ENCODE assay signal across 1 cellular context in the genomic region with DNA sequence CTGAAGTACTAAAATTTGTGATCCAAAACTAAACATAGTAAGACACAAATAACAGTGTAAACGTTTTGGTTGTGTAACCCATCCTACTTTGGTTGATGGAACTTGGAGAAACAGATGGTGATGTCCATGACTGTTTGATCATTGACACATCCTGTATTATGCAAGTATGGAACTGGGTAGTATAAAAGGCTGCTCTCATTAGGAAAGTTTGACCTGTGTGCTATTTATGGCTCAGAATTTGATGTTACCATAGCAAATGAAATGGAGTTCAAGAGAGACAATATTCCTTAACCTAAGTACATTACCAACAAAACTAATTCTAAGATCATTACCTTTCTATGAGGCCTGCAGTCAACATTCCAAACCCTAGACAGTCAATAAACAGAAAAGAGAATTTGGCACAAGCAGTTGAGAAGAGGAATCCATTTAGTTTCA.
A peak's percentile ranks its signal among the peaks of the same experiment; 100 is the strongest.
TF ChIP-seq lines count a peak whose summit lies in the region.

No MANE protein-coding gene starts in this region.

TF ChIP-seq in HepG2, 621 proteins besides CTCF, POLR2A, EP300 and RAD21 (continued from another document and continues in another):
- TF ChIP-seq, protein P1, sequence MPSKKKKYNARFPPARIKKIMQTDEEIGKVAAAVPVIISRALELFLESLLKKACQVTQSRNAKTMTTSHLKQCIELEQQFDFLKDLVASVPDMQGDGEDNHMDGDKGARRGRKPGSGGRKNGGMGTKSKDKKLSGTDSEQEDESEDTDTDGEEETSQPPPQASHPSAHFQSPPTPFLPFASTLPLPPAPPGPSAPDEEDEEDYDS (CRISPR knock-in tag; IDR thresholded peaks at IDR 0.05) = no peak
- TF ChIP-seq PAX8 (CRISPR knock-in tag; IDR thresholded peaks at IDR 0.05; ENCODE audit: borderline replicate concordance) = no peak
- no peak for TF ChIP-seq KLF11 (CRISPR knock-in tag; IDR thresholded peaks at IDR 0.05)
- TF ChIP-seq HOXD1 (CRISPR knock-in tag; IDR thresholded peaks at IDR 0.05) = 0 out of 2 replicates have a peak, but pooled peaks have one; percentile 39
- no peak for TF ChIP-seq ZNF10 (CRISPR knock-in tag; IDR thresholded peaks at IDR 0.05; ENCODE audit: borderline replicate concordance, low read depth)
- no peak for TF ChIP-seq ARHGAP35 (CRISPR knock-in tag; IDR thresholded peaks at IDR 0.05; ENCODE audit: borderline replicate concordance)
- TF ChIP-seq ZNF569 (CRISPR knock-in tag; IDR thresholded peaks at IDR 0.05; ENCODE audit: borderline replicate concordance) = no peak
- no peak for TF ChIP-seq NFRKB (IDR thresholded peaks at IDR 0.05)
- TF ChIP-seq ZNF597 (CRISPR knock-in tag; IDR thresholded peaks at IDR 0.05) = no peak
- TF ChIP-seq ISL2 (CRISPR knock-in tag; IDR thresholded peaks at IDR 0.05) = peak; percentile 72
- TF ChIP-seq SAFB2 (CRISPR knock-in tag; IDR thresholded peaks at IDR 0.05; ENCODE audit: borderline replicate concordance, low read depth) = no peak
- TF ChIP-seq HMG20A (CRISPR knock-in tag; IDR thresholded peaks at IDR 0.05; ENCODE audit: borderline replicate concordance) = peak; percentile 74; the same call in 1 of the 2 replicates
- TF ChIP-seq ZNF780A (CRISPR knock-in tag; IDR thresholded peaks at IDR 0.05) = no peak
- TF ChIP-seq, protein P2, sequence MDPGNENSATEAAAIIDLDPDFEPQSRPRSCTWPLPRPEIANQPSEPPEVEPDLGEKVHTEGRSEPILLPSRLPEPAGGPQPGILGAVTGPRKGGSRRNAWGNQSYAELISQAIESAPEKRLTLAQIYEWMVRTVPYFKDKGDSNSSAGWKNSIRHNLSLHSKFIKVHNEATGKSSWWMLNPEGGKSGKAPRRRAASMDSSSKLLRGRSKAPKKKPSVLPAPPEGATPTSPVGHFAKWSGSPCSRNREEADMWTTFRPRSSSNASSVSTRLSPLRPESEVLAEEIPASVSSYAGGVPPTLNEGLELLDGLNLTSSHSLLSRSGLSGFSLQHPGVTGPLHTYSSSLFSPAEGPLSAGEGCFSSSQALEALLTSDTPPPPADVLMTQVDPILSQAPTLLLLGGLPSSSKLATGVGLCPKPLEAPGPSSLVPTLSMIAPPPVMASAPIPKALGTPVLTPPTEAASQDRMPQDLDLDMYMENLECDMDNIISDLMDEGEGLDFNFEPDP (CRISPR knock-in tag; conservative IDR thresholded peaks at IDR 0.05) = no peak
- peak; percentile 88; the same call in 1 of the 2 replicates for TF ChIP-seq TEF (CRISPR knock-in tag; IDR thresholded peaks at IDR 0.05)
- TF ChIP-seq NFE2L2 (IDR thresholded peaks at IDR 0.05; ENCODE audit: low read length) = no peak
- TF ChIP-seq SALL1 (CRISPR knock-in tag; IDR thresholded peaks at IDR 0.05) = no peak
- no peak for TF ChIP-seq MLXIP (CRISPR knock-in tag; IDR thresholded peaks at IDR 0.05; ENCODE audit: borderline replicate concordance)
- TF ChIP-seq ZBTB7B (CRISPR knock-in tag; IDR thresholded peaks at IDR 0.05) = no peak
- TF ChIP-seq, protein P3, sequence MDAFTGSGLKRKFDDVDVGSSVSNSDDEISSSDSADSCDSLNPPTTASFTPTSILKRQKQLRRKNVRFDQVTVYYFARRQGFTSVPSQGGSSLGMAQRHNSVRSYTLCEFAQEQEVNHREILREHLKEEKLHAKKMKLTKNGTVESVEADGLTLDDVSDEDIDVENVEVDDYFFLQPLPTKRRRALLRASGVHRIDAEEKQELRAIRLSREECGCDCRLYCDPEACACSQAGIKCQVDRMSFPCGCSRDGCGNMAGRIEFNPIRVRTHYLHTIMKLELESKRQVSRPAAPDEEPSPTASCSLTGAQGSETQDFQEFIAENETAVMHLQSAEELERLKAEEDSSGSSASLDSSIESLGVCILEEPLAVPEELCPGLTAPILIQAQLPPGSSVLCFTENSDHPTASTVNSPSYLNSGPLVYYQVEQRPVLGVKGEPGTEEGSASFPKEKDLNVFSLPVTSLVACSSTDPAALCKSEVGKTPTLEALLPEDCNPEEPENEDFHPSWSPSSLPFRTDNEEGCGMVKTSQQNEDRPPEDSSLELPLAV (CRISPR knock-in tag; conservative IDR thresholded peaks at IDR 0.05; ENCODE audit: low read depth) = no peak
- no peak for TF ChIP-seq ZNF781 (CRISPR knock-in tag; IDR thresholded peaks at IDR 0.05; ENCODE audit: borderline replicate concordance, not compliant biosample characterization)
- no peak for TF ChIP-seq ZNF225 (CRISPR knock-in tag; IDR thresholded peaks at IDR 0.05)
- TF ChIP-seq ZNF318 (CRISPR knock-in tag; IDR thresholded peaks at IDR 0.05) = no peak
- TF ChIP-seq, protein P4, sequence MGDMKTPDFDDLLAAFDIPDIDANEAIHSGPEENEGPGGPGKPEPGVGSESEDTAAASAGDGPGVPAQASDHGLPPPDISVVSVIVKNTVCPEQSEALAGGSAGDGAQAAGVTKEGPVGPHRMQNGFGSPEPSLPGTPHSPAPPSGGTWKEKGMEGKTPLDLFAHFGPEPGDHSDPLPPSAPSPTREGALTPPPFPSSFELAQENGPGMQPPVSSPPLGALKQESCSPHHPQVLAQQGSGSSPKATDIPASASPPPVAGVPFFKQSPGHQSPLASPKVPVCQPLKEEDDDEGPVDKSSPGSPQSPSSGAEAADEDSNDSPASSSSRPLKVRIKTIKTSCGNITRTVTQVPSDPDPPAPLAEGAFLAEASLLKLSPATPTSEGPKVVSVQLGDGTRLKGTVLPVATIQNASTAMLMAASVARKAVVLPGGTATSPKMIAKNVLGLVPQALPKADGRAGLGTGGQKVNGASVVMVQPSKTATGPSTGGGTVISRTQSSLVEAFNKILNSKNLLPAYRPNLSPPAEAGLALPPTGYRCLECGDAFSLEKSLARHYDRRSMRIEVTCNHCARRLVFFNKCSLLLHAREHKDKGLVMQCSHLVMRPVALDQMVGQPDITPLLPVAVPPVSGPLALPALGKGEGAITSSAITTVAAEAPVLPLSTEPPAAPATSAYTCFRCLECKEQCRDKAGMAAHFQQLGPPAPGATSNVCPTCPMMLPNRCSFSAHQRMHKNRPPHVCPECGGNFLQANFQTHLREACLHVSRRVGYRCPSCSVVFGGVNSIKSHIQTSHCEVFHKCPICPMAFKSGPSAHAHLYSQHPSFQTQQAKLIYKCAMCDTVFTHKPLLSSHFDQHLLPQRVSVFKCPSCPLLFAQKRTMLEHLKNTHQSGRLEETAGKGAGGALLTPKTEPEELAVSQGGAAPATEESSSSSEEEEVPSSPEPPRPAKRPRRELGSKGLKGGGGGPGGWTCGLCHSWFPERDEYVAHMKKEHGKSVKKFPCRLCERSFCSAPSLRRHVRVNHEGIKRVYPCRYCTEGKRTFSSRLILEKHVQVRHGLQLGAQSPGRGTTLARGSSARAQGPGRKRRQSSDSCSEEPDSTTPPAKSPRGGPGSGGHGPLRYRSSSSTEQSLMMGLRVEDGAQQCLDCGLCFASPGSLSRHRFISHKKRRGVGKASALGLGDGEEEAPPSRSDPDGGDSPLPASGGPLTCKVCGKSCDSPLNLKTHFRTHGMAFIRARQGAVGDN (CRISPR knock-in tag; IDR thresholded peaks at IDR 0.05) = no peak
- no peak for TF ChIP-seq MED13 (CRISPR knock-in tag; IDR thresholded peaks at IDR 0.05)
- 0 out of 2 replicates have a peak, but pooled peaks have one; percentile 41 for TF ChIP-seq ZNF614 (CRISPR knock-in tag; IDR thresholded peaks at IDR 0.05; ENCODE audit: borderline replicate concordance)
